Comparison of ENCODE assay signal across 16 cellular contexts in genomic region chr5:55331321-55331720, GRCh38. TPM values are rescaled to one million over a fixed set of nuclear protein-coding genes. Genes with fewer than 3 reads are reported as not detected.
DNase-seq lines count a peak whose midpoint lies in the region; ATAC-seq and TF ChIP-seq lines count a peak whose summit lies in the region.
"Had no signal": no experiment of that assay in that cellular context is flagged by ENCODE, and none has a peak within 500 bp of the region (broad histone marks: within the 10 kb centered on the region; RNA-seq: fewer than 3 reads in every experiment).

No MANE protein-coding gene starts in this region.

- H3K27ac ChIP-seq in H9 (ENCODE audit: insufficient read length, low read depth, low read length) = no peak overlapping the region
- H3K27ac ChIP-seq: C4-2B, KMS-11 had no signal

- in situ Hi-C loops in astrocyte of the cerebellum (cut with HindIII; ENCODE audit: low sequenced_read_pairs) = no loop called here

- intact Hi-C loops in Caco-2 (cut with micrococcal nuclease; ENCODE audit: unreplicated experiment) = no loop called here

- CTCF ChIA-PET in Caco-2 (lab: Charles Lee) = no interaction called here

- no peak overlapping the region for H2BK120ac ChIP-seq in H9 (ENCODE audit: low read depth, low read length, poor library complexity, severe bottlenecking)

- H3T11ph ChIP-seq in H9 (ENCODE audit: low read length) = no peak overlapping the region

- H3K4ac ChIP-seq in H9 (ENCODE audit: low read depth, low read length) = no peak overlapping the region

- POLR2A ChIA-PET in Caco-2 (lab: Charles Lee) = no interaction called here

- no peak overlapping the region for H2BK15ac ChIP-seq in H9 (ENCODE audit: low read depth, low read length)

- H3K4me3 ChIP-seq in astrocyte of the cerebellum (ENCODE audit: low read depth, low read length) (no peak overlapping the region), Caco-2 (ENCODE audit: low read depth, low read length) (no peak overlapping the region)
- H3K4me3 ChIP-seq: HAP-1 had no signal

- TF ChIP-seq CTCF in H9 (conservative IDR thresholded peaks at IDR 0.05) (no peak), astrocyte of the cerebellum (IDR thresholded peaks at IDR 0.05; ENCODE audit: low read depth, low read length, missing control alignments) (no peak), Caco-2 (IDR thresholded peaks at IDR 0.05; ENCODE audit: insufficient read depth in 1 of 2, low read depth in 1 of 2, low read length in 1 of 2, severe bottlenecking in 1 of 2, unreplicated experiment in 1 of 2) (no peak)

- H2BK12ac ChIP-seq in H9 (ENCODE audit: insufficient read length, low read depth, low read length) = no peak overlapping the region

- H3K9ac ChIP-seq in H9 (ENCODE audit: extremely low read depth, insufficient read length, low read length) = no peak overlapping the region
- H3K9ac ChIP-seq: KMS-11 had no signal

- H3K14ac ChIP-seq in H9 (ENCODE audit: insufficient read depth, low read length) = no peak overlapping the region

- H3K23me2 ChIP-seq in H9 (ENCODE audit: insufficient read length, low read depth, low read length, poor library complexity, severe bottlenecking) = no peaks in the 10 kb centered on the region

- H3K4me3 Mint-ChIP-seq in H9 (no peak overlapping the region), T-helper 17 cell (no peak overlapping the region), Caco-2 (ENCODE audit: unreplicated experiment) (no peak overlapping the region)
- H3K4me3 Mint-ChIP-seq: CD4-positive, alpha-beta memory T cell had no signal

- peaks cover 6% of the 10 kb centered on the region for H3K79me1 ChIP-seq in H9 (ENCODE audit: insufficient read depth, low read depth, low read length, poor library complexity, severe bottlenecking)

- no peaks in the 10 kb centered on the region for H3K4me1 Mint-ChIP-seq in H9
- peaks cover 21% of the 10 kb centered on the region for H3K4me1 Mint-ChIP-seq in T-helper 17 cell
- no peaks in the 10 kb centered on the region for H3K4me1 Mint-ChIP-seq in Caco-2 (ENCODE audit: low read depth, unreplicated experiment)

- no peak overlapping the region for H2AK5ac ChIP-seq in H9 (ENCODE audit: insufficient read length, low read length)

- no peak overlapping the region for H4K91ac ChIP-seq in H9 (ENCODE audit: insufficient read length, low read depth, low read length)

- H3K27me3 ChIP-seq in H9 (ENCODE audit: insufficient read depth, low read length) (no peaks in the 10 kb centered on the region), Caco-2 (replicated peaks; ENCODE audit: control insufficient read depth, insufficient read depth, low read length) (no peaks in the 10 kb centered on the region)

- no TSS peak for BruUV-seq in Caco-2 (replicated peaks; lab: Mats Ljungman, UMichigan)

- H4K5ac ChIP-seq in H9 (ENCODE audit: insufficient read length, low read depth, low read length) = no peak overlapping the region

- no peaks in the 10 kb centered on the region for H3K9me3 Mint-ChIP-seq in H9
- H3K9me3 Mint-ChIP-seq in Caco-2 (ENCODE audit: unreplicated experiment) = no peaks in the 10 kb centered on the region
- H3K9me3 Mint-ChIP-seq: CD4-positive, alpha-beta memory T cell had no signal

- H4K8ac ChIP-seq in H9 (replicated peaks; ENCODE audit: insufficient read length, low read depth, low read length) = no peak overlapping the region

- peaks cover 22 to 66% (median 64%) of the 10 kb centered on the region in 3 experiments; a peak in 6 of 7 replicates for H3K36me3 Mint-ChIP-seq in H9 (ENCODE audit: insufficient read depth in 1 of 3, low read depth in 3 of 3)
- H3K36me3 Mint-ChIP-seq in T-helper 17 cell (ENCODE audit: low read depth) = peaks cover 6% of the 10 kb centered on the region
- H3K36me3 Mint-ChIP-seq in Caco-2 (ENCODE audit: insufficient read depth, unreplicated experiment) = peaks cover 28% of the 10 kb centered on the region

- WGBS in H9 (ENCODE audit: extremely low coverage, insufficient read length, low lambda C conversion rate) = no CpG with 5 or more reads among the region's 3 CpGs

- H3K56ac ChIP-seq in H9 (ENCODE audit: insufficient read length, low read depth, low read length) = no peak overlapping the region

- no peaks in the 10 kb centered on the region; the same call in 1 of the 2 replicates for H3K36me3 ChIP-seq in Caco-2 (ENCODE audit: control insufficient read depth, insufficient read depth, low read length)

- H3K79me2 ChIP-seq in H9 (ENCODE audit: insufficient read depth, low read length) = peaks cover 1% of the 10 kb centered on the region; the same call in 1 of the 2 replicates

- no peak overlapping the region for H2BK20ac ChIP-seq in H9 (ENCODE audit: low read depth, low read length, poor library complexity, severe bottlenecking)

- H3K27me3 Mint-ChIP-seq in H9 (ENCODE audit: low read depth) (no peaks in the 10 kb centered on the region), T-helper 17 cell (no peaks in the 10 kb centered on the region), Caco-2 (ENCODE audit: insufficient read depth, unreplicated experiment) (no peaks in the 10 kb centered on the region)
- H3K27me3 Mint-ChIP-seq: CD4-positive, alpha-beta memory T cell had no signal

- no peaks in the 10 kb centered on the region for H3K9me3 ChIP-seq in H9 (ENCODE audit: control insufficient read depth, low read depth, low read length)
- no peaks in the 10 kb centered on the region for H3K9me3 ChIP-seq in T-helper 17 cell (ENCODE audit: control insufficient read depth, low read length, poor library complexity, severe bottlenecking)
- H3K9me3 ChIP-seq in Caco-2 = no peaks in the 10 kb centered on the region
- H3K9me3 ChIP-seq: HAP-1 had no signal

- ATAC-seq in T-helper 17 cell = no peak
- ATAC-seq in GM21367 (IDR thresholded peaks at IDR 0.05; ENCODE audit: unreplicated experiment) = no peak
- no peak for ATAC-seq in GM19467 (IDR thresholded peaks at IDR 0.05; ENCODE audit: unreplicated experiment)
- no peak for ATAC-seq in HG02840 (IDR thresholded peaks at IDR 0.05; ENCODE audit: low FRiP score, unreplicated experiment)

- no peak overlapping the region for H3K18ac ChIP-seq in H9 (ENCODE audit: insufficient read length, low read depth, low read length)

- no peaks in the 10 kb centered on the region for H3K4me1 ChIP-seq in H9 (ENCODE audit: insufficient read depth, low read length)
- H3K4me1 ChIP-seq in Caco-2 = no peaks in the 10 kb centered on the region
- H3K4me1 ChIP-seq: HAP-1 had no signal

- no peaks in the 10 kb centered on the region for H4K20me1 ChIP-seq in H9 (ENCODE audit: control insufficient read depth, insufficient read depth, insufficient read length)

- DNase-seq in H9 (no peak), T-helper 17 cell (no peak), astrocyte of the cerebellum (ENCODE audit: low read depth) (peak; percentile 15), glomerular visceral epithelial cell (ENCODE audit: extremely low spot score) (peak; percentile 19), Caco-2 (no peak)
- DNase-seq: ACHN; Calu3; CD4-positive, alpha-beta memory T cell; DMS79 treated with DMSO at 0.1 percent for 48 hours; GF-D8 had no signal

- peak overlapping the region in 2 of 3 experiments; percentile 62 to 67; a peak in 3 of 7 replicates for H3K27ac Mint-ChIP-seq in H9
- peak overlapping the region; percentile 56 for H3K27ac Mint-ChIP-seq in T-helper 17 cell
- no peak overlapping the region for H3K27ac Mint-ChIP-seq in Caco-2 (ENCODE audit: unreplicated experiment)

- no peak overlapping the region for H2BK5ac ChIP-seq in H9 (ENCODE audit: insufficient read length, low read length)

- H2AFZ ChIP-seq in H9 (ENCODE audit: low read length) = no peak overlapping the region

- H3K4me2 ChIP-seq in H9 (ENCODE audit: insufficient read depth, insufficient read length, low read length) = no peak overlapping the region
- H3K4me2 ChIP-seq: KMS-11 had no signal

- no peak overlapping the region for H3K23ac ChIP-seq in H9 (ENCODE audit: insufficient read length, low read depth, low read length)

RNA-seq across cellular contexts. Expression of gene MTREX, which starts 23.5 kb away (rescaled TPM):
- total RNA-seq in H9 (2021) = 123 and 132 TPM in 2 replicates
- 10 to 100 TPM; 61.0 to 73.7 TPM for total RNA-seq in T-helper 17 cell
- total RNA-seq in Caco-2 (2022) = 83.7 and 95.2 TPM in 2 replicates

RNA-seq across cellular contexts. Expression of gene DHX29, which starts 23.8 kb away (rescaled TPM):
- total RNA-seq in H9 (2021) (30.3 and 30.9 TPM in 2 replicates), T-helper 17 cell (10 to 100 TPM; 12.7 to 19.0 TPM), Caco-2 (2022) (27.6 and 31.6 TPM in 2 replicates)

Comparison
In these comparisons a context has a peak if more than half of its experiments do, and no peak if none do; other contexts are left out.
1. DNase-seq: peak in astrocyte of the cerebellum (single experiment) and glomerular visceral epithelial cell (single experiment); none in H9 (single experiment), T-helper 17 cell (0 of 3) and Caco-2 (0 of 2).